15 cellular contexts compared by ENCODE assay signal in genomic region chr10:490256-490655, GRCh38.
DNase-seq lines count a peak whose midpoint lies in the region; ATAC-seq and TF ChIP-seq lines count a peak whose summit lies in the region.
"Had no signal": no experiment of that assay in that cellular context is flagged by ENCODE, and none has a peak within 500 bp of the region (broad histone marks: within the 10 kb centered on the region; RNA-seq: fewer than 3 reads in every experiment).

No MANE protein-coding gene starts in this region.

- TF ChIP-seq CTCF in AG10803 (conservative IDR thresholded peaks at IDR 0.05; ENCODE audit: low read length) (no peak), chondrocyte (IDR thresholded peaks at IDR 0.05) (no peak)

- H3K4me1 Mint-ChIP-seq in chondrocyte (ENCODE audit: low read depth): peaks cover 53% of the 10 kb centered on the region
- H3K4me1 Mint-ChIP-seq: activated naive CD8-positive, alpha-beta T cell treated with anti-CD3 and anti-CD28 coated beads for 36 hours had no signal

- H3K36me3 Mint-ChIP-seq in chondrocyte (ENCODE audit: low read depth): peaks cover 3% of the 10 kb centered on the region
- H3K36me3 Mint-ChIP-seq: activated naive CD8-positive, alpha-beta T cell treated with anti-CD3 and anti-CD28 coated beads for 36 hours had no signal

- no peaks in the 10 kb centered on the region for H3K9me3 Mint-ChIP-seq in chondrocyte (ENCODE audit: low read depth)
- H3K9me3 Mint-ChIP-seq: activated naive CD8-positive, alpha-beta T cell treated with anti-CD3 and anti-CD28 coated beads for 36 hours had no signal

- H3K27me3 ChIP-seq in right cardiac atrium (ENCODE audit: control insufficient read depth, insufficient read depth): no peaks in the 10 kb centered on the region

- peaks cover 8% of the 10 kb centered on the region for H3K4me1 ChIP-seq in right cardiac atrium (ENCODE audit: control insufficient read depth, insufficient read depth, low read length)

- H3K4me3 Mint-ChIP-seq in chondrocyte (ENCODE audit: unreplicated experiment): no peak overlapping the region
- H3K4me3 Mint-ChIP-seq: activated naive CD8-positive, alpha-beta T cell treated with anti-CD3 and anti-CD28 coated beads for 36 hours had no signal

- peak overlapping the region; percentile 63 for H3K27ac Mint-ChIP-seq in chondrocyte (ENCODE audit: unreplicated experiment)
- H3K27ac Mint-ChIP-seq: activated naive CD8-positive, alpha-beta T cell treated with anti-CD3 and anti-CD28 coated beads for 36 hours had no signal

- intact Hi-C loops in right cardiac atrium (cut with DNase I): loop anchor here in 1 of 4 donors (10.0 kb wide), 1 partner anchor 325 kb away; no protein-coding TSS in a partner anchor

- WGBS in right cardiac atrium: 74% methylated on average over 16 of the region's 16 CpGs

- DNase-seq in AG10803 (ENCODE audit: low read depth) (peak; percentile 85), chondrocyte (ENCODE audit: low spot score) (no peak), right cardiac atrium (peak; percentile 78 to 87 (median 84)), skeletal muscle cell (ENCODE audit: low read depth) (peak; percentile 76), SIG-M5 treated with dmso at 0.1 percent for 504 hours (lab: John Stamatoyannopoulos, UW; ENCODE audit: unreplicated experiment) (no peak), midbrain (lab: John Stamatoyannopoulos, UW) (no peak)
- no peak for DNase-seq in central memory CD4-positive, alpha-beta T cell
- DNase-seq: activated CD4-positive, CD25-positive, alpha-beta regulatory T cell treated with anti-CD3 and anti-CD28 coated beads, Interleukin-2, amount 50 U/mL, for 72 hours; activated naive CD8-positive, alpha-beta T cell treated with anti-CD3 and anti-CD28 coated beads for 36 hours; activated T-cell treated with anti-CD3 and anti-CD28 coated beads, Interleukin-2, amount 50 U/mL, for 1 hour; cortex of kidney; NCI-H1048 had no signal

- H3K4me3 ChIP-seq in AG10803 (ENCODE audit: low read length) (peak overlapping the region; percentile 41), right cardiac atrium (ENCODE audit: low read length) (no peak overlapping the region), skeletal muscle cell (ENCODE audit: low read depth, low read length) (no peak overlapping the region)
- H3K4me3 ChIP-seq: A549 had no signal

- H3K9me3 ChIP-seq in right cardiac atrium (ENCODE audit: control insufficient read depth, low read length): no peaks in the 10 kb centered on the region
- H3K9me3 ChIP-seq: A549 had no signal

- H3K27ac ChIP-seq in right cardiac atrium (ENCODE audit: low read length): no peak overlapping the region
- H3K27ac ChIP-seq: A549 had no signal

- ATAC-seq in right cardiac atrium: peak; percentile 72 to 78
- ATAC-seq in HG03378 (IDR thresholded peaks at IDR 0.05; ENCODE audit: unreplicated experiment): no peak
- ATAC-seq: A549, HepG2 had no signal

- no peaks in the 10 kb centered on the region for H3K27me3 Mint-ChIP-seq in chondrocyte (ENCODE audit: low read depth)
- H3K27me3 Mint-ChIP-seq: activated naive CD8-positive, alpha-beta T cell treated with anti-CD3 and anti-CD28 coated beads for 36 hours had no signal

Comparison
In these comparisons a context has a peak if more than half of its experiments do, and no peak if none do; other contexts are left out.
1. DNase-seq: peak in AG10803 (single experiment), right cardiac atrium (3 of 3) and skeletal muscle cell (single experiment); none in chondrocyte (single experiment), SIG-M5 treated with dmso at 0.1 percent for 504 hours (single experiment), central memory CD4-positive, alpha-beta T cell (single experiment) and midbrain (single experiment).